Comparison of ENCODE assay signal across 8 cellular contexts in the genomic region with DNA sequence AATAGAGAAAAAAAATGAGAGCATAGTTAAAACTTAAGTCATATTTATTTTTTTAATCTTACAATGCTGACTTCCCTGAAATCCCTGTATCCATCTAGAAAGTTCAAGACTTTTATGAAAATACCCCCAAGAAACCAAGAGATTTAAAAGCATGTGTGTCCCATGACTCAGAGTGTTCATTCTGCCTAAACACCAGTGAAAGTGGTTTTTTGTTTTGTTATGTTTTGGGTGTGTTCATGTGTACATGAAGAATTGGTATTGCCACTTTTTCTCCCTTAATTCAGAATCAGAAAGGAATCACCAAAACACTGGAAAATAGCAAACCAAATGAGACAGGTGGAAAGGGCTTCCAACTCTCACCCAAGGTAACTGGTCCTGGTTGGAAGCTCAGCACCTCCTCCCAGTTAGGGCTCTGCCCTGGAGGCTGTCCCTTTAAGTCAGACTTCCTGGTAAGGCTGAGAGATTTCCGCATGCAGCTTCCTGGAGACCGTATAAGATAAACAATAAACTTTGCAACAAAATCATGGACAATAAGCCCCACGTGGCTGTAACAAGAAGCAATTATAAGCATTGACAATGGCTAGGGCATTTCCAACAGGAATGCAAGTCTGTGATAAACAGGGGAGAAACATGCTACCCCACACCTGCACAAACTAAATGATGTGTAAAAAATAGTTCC.
DNase-seq lines count a peak whose midpoint lies in the region; ATAC-seq and TF ChIP-seq lines count a peak whose summit lies in the region.

No MANE protein-coding gene starts in this region.

- peak overlapping the region; percentile 40 for H3K27ac ChIP-seq in DND-41 (ENCODE audit: low read length)

- DNase-seq in DND-41, result peak; percentile 30
- DNase-seq in central memory CD4-positive, alpha-beta T cell, result peak; percentile 86
- peak; percentile 47 for DNase-seq in mucosa of gallbladder (ENCODE audit: low spot score)
- DNase-seq in posterior vena cava (ENCODE audit: low spot score), result no peak
- no peak for DNase-seq in SKM-1 (lab: John Stamatoyannopoulos, UW; ENCODE audit: unreplicated experiment)
- DNase-seq in HK-2 (ENCODE audit: unreplicated experiment), result no peak

- H3K79me2 ChIP-seq in DND-41 (ENCODE audit: insufficient read depth, low read length), result no peaks in the 10 kb centered on the region

- no peak overlapping the region for H3K4me3 ChIP-seq in DND-41 (ENCODE audit: low read depth in 1 of 2, low read length in 2 of 2)

- H3K27me3 ChIP-seq in DND-41 (ENCODE audit: insufficient read depth, low read length, poor library complexity), result no peaks in the 10 kb centered on the region

- peak overlapping the region; percentile 36; the same call in 1 of the 2 replicates for H2AFZ ChIP-seq in DND-41 (ENCODE audit: low read depth, low read length)

- ATAC-seq in DND-41 (ENCODE audit: insufficient read depth, low read depth), result no peak
- ATAC-seq in HG02981 (IDR thresholded peaks at IDR 0.05; ENCODE audit: unreplicated experiment), result no peak

- no peak for TF ChIP-seq CTCF in DND-41 (IDR thresholded peaks at IDR 0.05; ENCODE audit: borderline replicate concordance, extremely low read depth, low read length, poor library complexity, severe bottlenecking)

- intact Hi-C loops in posterior vena cava (cut with DNase I), result no loop called here

- H4K20me1 ChIP-seq in DND-41 (ENCODE audit: insufficient read depth, low read length), result no peaks in the 10 kb centered on the region

- no peaks in the 10 kb centered on the region for H3K36me3 ChIP-seq in DND-41 (ENCODE audit: insufficient read depth, low read length)

- H3K4me2 ChIP-seq in DND-41 (ENCODE audit: insufficient read depth, low read length), result no peak overlapping the region

- peaks cover 58% of the 10 kb centered on the region for H3K4me1 ChIP-seq in DND-41 (ENCODE audit: insufficient read depth, low read length)

- no peak overlapping the region; the same call in 1 of the 2 replicates for H3K9ac ChIP-seq in DND-41 (ENCODE audit: low read depth, low read length)

- H3K9me3 ChIP-seq in DND-41 (ENCODE audit: insufficient read depth, low read length, severe bottlenecking), result no peaks in the 10 kb centered on the region

TF ChIP-seq in PFSK-1, 5 proteins besides CTCF, POLR2A, EP300 and RAD21:
- TF ChIP-seq SIN3A (IDR thresholded peaks at IDR 0.05; ENCODE audit: borderline replicate concordance, insufficient read depth, low read length) (peak; percentile 92; the same call in 1 of the 2 replicates), TAF1 (IDR thresholded peaks at IDR 0.05; ENCODE audit: borderline replicate concordance, insufficient read depth, low read length) (no peak)
TF ChIP-seq in PFSK-1: peak in this region for 1.

Comparison
In these comparisons a context has a peak if more than half of its experiments do, and no peak if none do; other contexts are left out.
1. DNase-seq: peak in DND-41 (single experiment), central memory CD4-positive, alpha-beta T cell (single experiment) and mucosa of gallbladder (single experiment); none in posterior vena cava (single experiment), SKM-1 (single experiment) and HK-2 (single experiment).